23 cellular contexts compared by ENCODE assay signal in the genomic region with DNA sequence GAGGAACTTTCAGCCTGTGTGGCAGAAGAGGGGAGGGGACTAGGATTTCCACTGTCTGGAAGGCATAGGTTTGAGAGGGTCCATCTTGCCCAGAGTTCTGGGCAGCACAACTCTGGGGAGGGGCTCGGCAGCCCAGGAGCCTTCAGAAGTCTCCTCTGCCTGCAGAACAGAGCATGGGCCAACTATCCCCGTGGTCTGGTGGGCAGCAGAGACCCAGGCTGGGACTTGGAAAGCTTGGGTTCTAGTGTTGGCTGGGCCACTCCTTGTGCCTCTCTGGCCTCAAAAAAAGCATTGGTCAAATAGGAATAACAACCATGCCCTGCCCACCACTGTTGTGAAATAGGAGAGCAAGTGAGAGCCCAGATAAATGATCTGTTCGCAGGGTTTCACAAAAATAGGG. TPM values are rescaled to one million over a fixed set of nuclear protein-coding genes. Genes with fewer than 3 reads are reported as not detected.
"Had no signal": no experiment of that assay in that cellular context is flagged by ENCODE, and none has a peak within 500 bp of the region (broad histone marks: within the 10 kb centered on the region; RNA-seq: fewer than 3 reads in every experiment).

No MANE protein-coding gene starts in this region.

- H3K9me3 Mint-ChIP-seq: activated B cell treated with CpG ODN at 0.5 μM for 24 hours; activated CD4-positive, alpha-beta T cell treated with anti-CD3 and anti-CD28 coated beads, Interleukin-2, amount 10 ng/mL, durations not matched to agents 24 days and 14 days; activated naive CD4-positive, alpha-beta T cell treated with anti-CD3 and anti-CD28 coated beads for 36 hours; activated T-cell treated with anti-CD3 and anti-CD28 coated beads, Interleukin-2, amount 50 U/mL, for 24 hours; T-helper 1 cell treated with Interleukin-12 subunit alpha and Interleukin-12 subunit beta and Interleukin-4 antibody, amounts not matched to agents 30 μg/mL and 1 μg/mL, for 36 hours had no signal

- ATAC-seq: activated CD8-positive, alpha-beta memory T cell treated with anti-CD3 and anti-CD28 coated beads, Interleukin-2, amount 10 ng/mL, durations not matched to agents 7 days and 5 days had no signal

- H3K4me3 Mint-ChIP-seq: activated B cell treated with CpG ODN at 0.5 μM for 24 hours; activated CD4-positive, alpha-beta T cell treated with anti-CD3 and anti-CD28 coated beads, Interleukin-2, amount 10 ng/mL, durations not matched to agents 24 days and 14 days; activated CD8-positive, alpha-beta memory T cell treated with anti-CD3 and anti-CD28 coated beads, Interleukin-2, amount 10 ng/mL, durations not matched to agents 7 days and 5 days; activated naive CD4-positive, alpha-beta T cell treated with anti-CD3 and anti-CD28 coated beads for 36 hours; activated naive CD8-positive, alpha-beta T cell; activated T-cell treated with anti-CD3 and anti-CD28 coated beads, Interleukin-2, amount 50 U/mL, for 24 hours; T-helper 1 cell treated with Interleukin-12 subunit alpha and Interleukin-12 subunit beta and Interleukin-4 antibody, amounts not matched to agents 30 μg/mL and 1 μg/mL, for 36 hours had no signal

- H3K27ac Mint-ChIP-seq: activated B cell treated with CpG ODN at 0.5 μM for 24 hours; activated CD8-positive, alpha-beta memory T cell treated with anti-CD3 and anti-CD28 coated beads, Interleukin-2, amount 10 ng/mL, durations not matched to agents 7 days and 5 days; activated naive CD4-positive, alpha-beta T cell treated with anti-CD3 and anti-CD28 coated beads for 36 hours; activated naive CD8-positive, alpha-beta T cell; T-helper 1 cell treated with Interleukin-12 subunit alpha and Interleukin-12 subunit beta and Interleukin-4 antibody, amounts not matched to agents 30 μg/mL and 1 μg/mL, for 36 hours had no signal

- H3K36me3 Mint-ChIP-seq: activated CD8-positive, alpha-beta memory T cell treated with anti-CD3 and anti-CD28 coated beads, Interleukin-2, amount 10 ng/mL, durations not matched to agents 7 days and 5 days; activated naive CD8-positive, alpha-beta T cell had no signal

- DNase-seq: activated B cell treated with CpG ODN at 0.5 μM for 24 hours; activated CD4-positive, alpha-beta T cell treated with anti-CD3 and anti-CD28 coated beads for 1 hour; activated CD4-positive, alpha-beta T cell treated with anti-CD3 and anti-CD28 coated beads, Interleukin-2, amount 10 ng/mL, durations not matched to agents 24 days and 14 days; activated CD8-positive, alpha-beta memory T cell treated with anti-CD3 and anti-CD28 coated beads, Interleukin-2, amount 10 ng/mL, durations not matched to agents 7 days and 5 days; activated gamma-delta T cell; activated T-cell treated with anti-CD3 and anti-CD28 coated beads, Interleukin-2, amount 50 U/mL, for 24 hours; Kasumi-1; KBM-7; NCI-H1105; NCI-H1436; NCI-H1694 treated with DMSO at 0.1 percent for 48 hours; NCI-H2029 treated with DMSO at 0.1 percent for 48 hours; NCI-H345; NCI-H510A; NCI-H526 treated with DMSO at 0.1 percent for 48 hours; NCI-H82; Peyer's patch; SHP77 had no signal

RNA-seq across cellular contexts. Expression of a gene that starts 9.0 kb away (rescaled TPM):
- total RNA-seq: activated CD8-positive, alpha-beta memory T cell treated with anti-CD3 and anti-CD28 coated beads, Interleukin-2, amount 10 ng/mL, durations not matched to agents 7 days and 5 days; cardiac septum; SJSA1 had no signal
